In the genomic region with DNA sequence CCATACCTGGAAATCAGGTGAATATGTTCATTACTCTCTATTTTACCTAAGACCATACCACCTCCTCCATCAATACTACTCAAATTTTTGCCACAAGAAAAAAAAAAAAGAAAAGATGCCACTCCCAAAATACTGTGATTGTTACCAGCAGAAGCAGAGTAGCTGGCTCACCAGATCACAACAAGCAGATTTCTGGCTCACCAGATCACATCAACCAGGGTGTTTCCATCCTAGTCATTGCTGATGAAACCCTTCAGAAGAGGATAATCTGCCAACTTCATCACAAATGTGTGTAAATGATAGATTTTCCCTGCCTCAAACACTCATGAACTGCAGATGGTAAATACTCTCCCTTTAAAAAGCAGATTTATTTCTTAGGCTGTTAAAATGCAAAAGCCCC, we compare ENCODE assay signal across 32 cellular contexts.
"Had no signal": no experiment of that assay in that cellular context is flagged by ENCODE, and none has a peak within 500 bp of the region (broad histone marks: within the 10 kb centered on the region; RNA-seq: fewer than 3 reads in every experiment).

No MANE protein-coding gene starts in this region.

- H3K27ac ChIP-seq: PC-9, RWPE1, SJCRH30, SK-N-MC had no signal

- H3K4me3 Mint-ChIP-seq: T-cell had no signal

- H3K4me1 ChIP-seq: SJCRH30 had no signal

- H3K9me3 ChIP-seq: MG63, SJCRH30 had no signal

- H3K4me3 ChIP-seq: MG63, PC-9, SJCRH30, SK-N-MC had no signal

- H3K27me3 ChIP-seq: MG63, SJCRH30 had no signal

- DNase-seq: Kasumi-1, MG63, NCI-H1048, NCI-H1092 treated with DMSO at 0.1 percent for 48 hours, NCI-H1105 treated with DMSO at 0.1 percent for 48 hours, NCI-H1417, NCI-H1436, NCI-H146, NCI-H1694, NCI-H187, NCI-H1930, NCI-H2029 treated with DMSO at 0.1 percent for 48 hours, NCI-H2081 treated with DMSO at 0.1 percent for 48 hours, NCI-H2107, NCI-H2171, NCI-H345, NCI-H446, NCI-H510A treated with DMSO at 0.1 percent for 48 hours, NCI-H524 treated with DMSO at 0.1 percent for 48 hours, NCI-H526 treated with DMSO at 0.1 percent for 48 hours, NCI-H774, PC-9, SHP77, SIG-M5, SJCRH30, T-cell had no signal

- H3K27ac Mint-ChIP-seq: T-cell had no signal

- H3K9me3 Mint-ChIP-seq: T-cell had no signal

- H3K36me3 Mint-ChIP-seq: T-cell had no signal

- H3K4me1 Mint-ChIP-seq: T-cell had no signal

- ATAC-seq: Panc1, Right ventricle myocardium inferior, SK-N-SH treated with all-trans-retinoic acid at 6 μM for 48 hours, T-cell had no signal

- H2AFZ ChIP-seq: PC-9 had no signal

- FAIRE-seq: RCC 7860 had no signal

- H3K4me2 ChIP-seq: PC-9 had no signal

- H3K36me3 ChIP-seq: MG63, SJCRH30 had no signal
